In genomic region chr2:48771241-48772014, GRCh38 we compare ENCODE assay signal across 21 cellular contexts. TPM values are rescaled to one million over a fixed set of nuclear protein-coding genes. Genes with fewer than 3 reads are reported as not detected.
DNase-seq lines count a peak whose midpoint lies in the region; ATAC-seq and TF ChIP-seq lines count a peak whose summit lies in the region.
"Had no signal": no experiment of that assay in that cellular context is flagged by ENCODE, and none has a peak within 500 bp of the region (broad histone marks: within the 10 kb centered on the region; RNA-seq: fewer than 3 reads in every experiment).

No MANE protein-coding gene starts in this region.

- H3K36me3 ChIP-seq in hepatocyte (replicated peaks; ENCODE audit: insufficient read depth, low read depth) (no peaks in the 10 kb centered on the region), trophoblast cell (ENCODE audit: control insufficient read depth in 1 of 2, insufficient read depth in 2 of 2, low read length in 2 of 2) (no peaks in the 10 kb centered on the region), upper lobe of left lung (no peaks in the 10 kb centered on the region)
- H3K36me3 ChIP-seq: HAP-1 had no signal

- H3K36me3 Mint-ChIP-seq in WTC11 = peaks cover 3% of the 10 kb centered on the region; the same call in 1 of the 2 replicates
- H3K36me3 Mint-ChIP-seq: CD14-positive monocyte; CD4-positive, alpha-beta memory T cell had no signal

- H2AK5ac ChIP-seq in trophoblast cell (ENCODE audit: low read length) = no peak overlapping the region

- no peak overlapping the region for H4K91ac ChIP-seq in trophoblast cell (ENCODE audit: low read depth, low read length)

- no peak overlapping the region for H3K14ac ChIP-seq in trophoblast cell (ENCODE audit: low read length)

- no peak for TF ChIP-seq EP300 in upper lobe of left lung (IDR thresholded peaks at IDR 0.05)

- no peak overlapping the region for H2BK12ac ChIP-seq in trophoblast cell (ENCODE audit: low read length)

- H3K27ac Mint-ChIP-seq in WTC11 = no peak overlapping the region
- H3K27ac Mint-ChIP-seq: CD14-positive monocyte; CD4-positive, alpha-beta memory T cell had no signal

- H3K27me3 Mint-ChIP-seq in WTC11 (ENCODE audit: low read depth) = 0 out of 2 replicates have a peak, but pooled peaks cover 2% of the 10 kb centered on the region

- peak overlapping the region; percentile 47 for H2BK5ac ChIP-seq in trophoblast cell (ENCODE audit: low read depth, low read length, poor library complexity)

- no peaks in the 10 kb centered on the region for H3K4me1 ChIP-seq in hepatocyte (ENCODE audit: insufficient read depth)
- H3K4me1 ChIP-seq in trophoblast cell (ENCODE audit: control insufficient read depth in 1 of 2, insufficient read depth in 2 of 2, low read length in 2 of 2) = peaks cover 5 to 12% of the 10 kb centered on the region in 2 experiments
- H3K4me1 ChIP-seq in upper lobe of left lung = no peaks in the 10 kb centered on the region
- H3K4me1 ChIP-seq in right cardiac atrium (ENCODE audit: control insufficient read depth, insufficient read depth, low read length) = no peaks in the 10 kb centered on the region
- H3K4me1 ChIP-seq: A549, HAP-1 had no signal

- CTCF ChIA-PET in WTC11 (lab: Charles Lee) = no interaction called here

- H3K9me3 ChIP-seq in hepatocyte (ENCODE audit: low read depth) (no peaks in the 10 kb centered on the region), trophoblast cell (ENCODE audit: insufficient read depth, low read depth, low read length) (no peaks in the 10 kb centered on the region), upper lobe of left lung (no peaks in the 10 kb centered on the region), right cardiac atrium (ENCODE audit: control insufficient read depth, low read length) (no peaks in the 10 kb centered on the region)
- H3K9me3 ChIP-seq: A549, HAP-1 had no signal

- 96% methylated on average over 4 of the region's 4 CpGs for WGBS in hepatocyte (ENCODE audit: low lambda C conversion rate, missing lambda C conversion rate)
- no CpG with 5 or more reads among the region's 4 CpGs for WGBS in trophoblast cell (ENCODE audit: extremely low coverage, insufficient coverage, insufficient read length)
- 88 to 89% methylated on average over 4 of the region's 4 CpGs for WGBS in upper lobe of left lung, 2 donors
- 90% methylated on average over 4 of the region's 4 CpGs for WGBS in right cardiac atrium

- no peak overlapping the region for H3K4ac ChIP-seq in trophoblast cell (ENCODE audit: low read depth, low read length)

- H3K4me1 Mint-ChIP-seq in WTC11 = peaks cover 22% of the 10 kb centered on the region
- H3K4me1 Mint-ChIP-seq: CD4-positive, alpha-beta memory T cell had no signal

- no peak for TF ChIP-seq POLR2A in upper lobe of left lung (IDR thresholded peaks at IDR 0.05)

- H3K79me1 ChIP-seq in trophoblast cell (ENCODE audit: low read length) = peaks cover 3% of the 10 kb centered on the region

- H3K4me2 ChIP-seq in hepatocyte = no peak overlapping the region
- H3K4me2 ChIP-seq in trophoblast cell (ENCODE audit: low read length) = no peak overlapping the region
- H3K4me2 ChIP-seq: A549, KMS-11 had no signal

- H4K12ac ChIP-seq in trophoblast cell (ENCODE audit: low read depth, low read length) = no peak overlapping the region

- H3K79me2 ChIP-seq in hepatocyte (no peaks in the 10 kb centered on the region), trophoblast cell (ENCODE audit: control insufficient read depth, insufficient read depth, low read length, poor library complexity) (no peaks in the 10 kb centered on the region)

- DNase-seq in HK-2 (ENCODE audit: unreplicated experiment) (peak; percentile 2), WTC11 (ENCODE audit: low spot score) (no peak), hepatocyte (ENCODE audit: low spot score) (peak; percentile 28), trophoblast cell (peak in 1 of 2 donors; percentile 33), upper lobe of left lung (no peak), NCI-H1105 treated with DMSO at 0.1 percent for 48 hours (lab: John Stamatoyannopoulos, UW) (no peak), right cardiac atrium (no peak)
- DNase-seq: AML-193; CD4-positive, alpha-beta memory T cell; DMS153; DMS79; GF-D8; GOT3 had no signal

- H3K4me3 ChIP-seq in hepatocyte = no peak overlapping the region
- H3K4me3 ChIP-seq in trophoblast cell (ENCODE audit: low read depth, low read length) = no peak overlapping the region
- no peak overlapping the region for H3K4me3 ChIP-seq in upper lobe of left lung
- H3K4me3 ChIP-seq in right cardiac atrium (ENCODE audit: low read length) = no peak overlapping the region
- H3K4me3 ChIP-seq: A549, HAP-1 had no signal

- H3K27me3 ChIP-seq in hepatocyte = no peaks in the 10 kb centered on the region
- H3K27me3 ChIP-seq in trophoblast cell (ENCODE audit: insufficient read depth, low read length) = no peaks in the 10 kb centered on the region
- H3K27me3 ChIP-seq in upper lobe of left lung = no peaks in the 10 kb centered on the region
- no peaks in the 10 kb centered on the region for H3K27me3 ChIP-seq in right cardiac atrium (ENCODE audit: control insufficient read depth, insufficient read depth)

- POLR2A ChIA-PET in WTC11 (lab: Charles Lee) = no interaction called here

- TF ChIP-seq CTCF in WTC11 (IDR thresholded peaks at IDR 0.05) = no peak
- TF ChIP-seq CTCF in hepatocyte (IDR thresholded peaks at IDR 0.05; ENCODE audit: poor library complexity) = no peak
- TF ChIP-seq CTCF in upper lobe of left lung (IDR thresholded peaks at IDR 0.05) = no peak

- H3K9me2 ChIP-seq in hepatocyte (replicated peaks; ENCODE audit: insufficient read depth) = no peaks in the 10 kb centered on the region

- no peak overlapping the region for H3K18ac ChIP-seq in trophoblast cell (ENCODE audit: low read length)

- intact Hi-C loops in right cardiac atrium (cut with DNase I) = no loop called here

- H3K23ac ChIP-seq in trophoblast cell (ENCODE audit: low read length) = no peak overlapping the region

- no peak overlapping the region for H2BK120ac ChIP-seq in trophoblast cell (ENCODE audit: insufficient read depth, low read length, poor library complexity)

- H3K27ac ChIP-seq in hepatocyte (no peak overlapping the region), trophoblast cell (ENCODE audit: low read depth, low read length) (no peak overlapping the region), upper lobe of left lung (no peak overlapping the region), right cardiac atrium (ENCODE audit: low read length) (no peak overlapping the region)
- H3K27ac ChIP-seq: A549, KMS-11 had no signal

- ATAC-seq in WTC11 (no peak), upper lobe of left lung (ENCODE audit: low FRiP score in 2 of 2) (no peak), HG02571 (IDR thresholded peaks at IDR 0.05; ENCODE audit: unreplicated experiment) (no peak), right cardiac atrium (no peak)
- ATAC-seq: A549 had no signal

- H4K20me1 ChIP-seq in hepatocyte (ENCODE audit: insufficient read depth, poor library complexity, severe bottlenecking) = no peaks in the 10 kb centered on the region

- H2AFZ ChIP-seq in hepatocyte (no peak overlapping the region), trophoblast cell (ENCODE audit: insufficient read depth, low read length, poor library complexity) (no peak overlapping the region)

- H3K4me3 Mint-ChIP-seq in WTC11 = no peak overlapping the region
- H3K4me3 Mint-ChIP-seq: CD14-positive monocyte; CD4-positive, alpha-beta memory T cell had no signal

- H4K8ac ChIP-seq in trophoblast cell (ENCODE audit: low read depth, low read length) = no peak overlapping the region

- H3K9ac ChIP-seq in trophoblast cell (ENCODE audit: low read length) = no peak overlapping the region
- H3K9ac ChIP-seq: KMS-11 had no signal

- peaks cover 3% of the 10 kb centered on the region for H3K9me3 Mint-ChIP-seq in WTC11

TF ChIP-seq in WTC11, 78 proteins besides CTCF, POLR2A, EP300 and RAD21:
- peak; percentile 96 for TF ChIP-seq HMGA2 (CRISPR knock-in tag; IDR thresholded peaks at IDR 0.05)
- TF ChIP-seq MAX (CRISPR knock-in tag; IDR thresholded peaks at IDR 0.05) = no peak

RNA-seq across cellular contexts. Expression of gene LHCGR, which starts 15.9 kb away (rescaled TPM):
- total RNA-seq in WTC11 (2021) (0.21 to 0.34 TPM (median 0.31 TPM) in 3 replicates), hepatocyte (not detected in 2 replicates), upper lobe of left lung (under 1 TPM in 1 of 6 donors, not detected in 5; 0.72 TPM), right cardiac atrium (not detected)
- polyA plus RNA-seq in hepatocyte (0.09 and 0.23 TPM in 2 replicates), right cardiac atrium (0.07 TPM)
- 0.01 TPM in 1 of 2 replicates, not detected in the other for polyA plus RNA-seq in trophoblast cell (2013)
- total RNA-seq: CD4-positive, alpha-beta memory T cell; Daoy; HT-29 had no signal
- polyA plus RNA-seq: A549; BJ; CD14-positive monocyte; CD4-positive, alpha-beta memory T cell had no signal

Comparison
In these comparisons a context has a peak if more than half of its experiments do, and no peak if none do; other contexts are left out.
1. DNase-seq: peak in HK-2 (single experiment) and hepatocyte (single experiment); none in WTC11 (single experiment), upper lobe of left lung (0 of 2), NCI-H1105 treated with DMSO at 0.1 percent for 48 hours (single experiment) and right cardiac atrium (0 of 3).